Comparison of ENCODE assay signal across 11 cellular contexts in genomic region chr11:28677719-28678118, GRCh38.
"Had no signal": no experiment of that assay in that cellular context is flagged by ENCODE, and none has a peak within 500 bp of the region (broad histone marks: within the 10 kb centered on the region; RNA-seq: fewer than 3 reads in every experiment).

No MANE protein-coding gene starts in this region.

- H3K4me2 ChIP-seq: GM23338 had no signal

- H3K4me3 ChIP-seq: GM23248, GM23338, HAP-1 had no signal

- DNase-seq: GM23248, GOT3, H7, H9, HCEC 1CT, HFFc6 had no signal

- H3K27ac ChIP-seq: GM23248 had no signal

- H3K4me1 ChIP-seq: HAP-1 had no signal

- ATAC-seq: GM23338, HCT116 had no signal

- H3K9me3 ChIP-seq: HAP-1 had no signal

- H3K9ac ChIP-seq: GM23248 had no signal

- H3K36me3 ChIP-seq: HAP-1 had no signal

- FAIRE-seq: H1, H54 had no signal

- H2AFZ ChIP-seq: GM23248, GM23338 had no signal
